ENCODE assay signal across 8 cellular contexts in the genomic region with DNA sequence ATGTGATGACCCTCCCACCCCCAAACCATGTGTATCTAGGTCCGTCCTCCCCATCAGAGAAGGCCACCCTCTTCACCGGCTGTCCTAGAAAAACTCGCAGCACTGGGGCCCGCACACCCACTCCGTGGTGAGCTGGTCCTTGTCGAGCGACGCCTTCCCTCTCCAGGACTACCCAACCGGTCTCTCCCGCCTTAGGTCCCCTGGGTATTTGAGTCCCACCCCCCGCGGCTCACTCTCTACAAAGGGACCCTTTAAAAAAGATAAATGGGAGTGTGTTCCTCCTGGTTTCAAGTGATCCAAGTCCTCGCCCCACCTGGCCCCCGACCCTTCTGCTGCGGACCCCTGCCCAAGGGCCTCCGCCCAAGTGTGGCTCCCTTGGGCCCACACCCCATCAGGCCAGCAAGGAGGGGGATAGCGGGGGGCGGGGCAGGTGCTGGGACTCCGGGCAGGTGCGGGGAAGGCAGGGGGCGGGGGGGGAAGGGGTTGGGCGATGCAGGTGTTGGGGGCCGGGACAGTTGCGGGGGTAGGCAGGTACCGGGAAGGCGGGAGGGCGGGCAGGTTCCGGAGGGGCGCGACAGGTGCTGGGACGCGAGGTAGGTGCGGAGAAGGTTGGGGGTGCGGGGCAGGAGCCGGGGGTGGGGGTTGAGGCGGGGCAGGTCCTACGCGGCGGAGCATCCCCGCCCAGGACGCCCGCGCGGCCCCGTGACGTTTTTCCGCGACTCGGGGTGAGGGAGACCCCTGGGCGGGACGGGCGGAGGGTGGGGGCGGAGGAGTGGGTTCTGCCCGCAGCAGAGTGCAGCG. TPM values are rescaled to one million over a fixed set of nuclear protein-coding genes. Genes with fewer than 3 reads are reported as not detected.
DNase-seq lines count a peak whose midpoint lies in the region; ATAC-seq and TF ChIP-seq lines count a peak whose summit lies in the region.

No MANE protein-coding gene starts in this region.

- H3K27ac Mint-ChIP-seq in stimulated activated naive B cell treated with anti-CD40 and anti-IgM and Interleukin-4, amounts not matched to agents 10 μg/mL and 1 μg/mL and 100 μg/mL, for 72 hours, result peak overlapping the region; percentile 37

- H3K4me3 ChIP-seq in WI38 (ENCODE audit: low read depth, low read length), result peak overlapping the region; percentile 46
- H3K4me3 ChIP-seq in right atrium auricular region, result peak overlapping the region; percentile 71 to 77

- H3K4me1 Mint-ChIP-seq in stimulated activated naive B cell treated with anti-CD40 and anti-IgM and Interleukin-4, amounts not matched to agents 10 μg/mL and 1 μg/mL and 100 μg/mL, for 72 hours, result peaks cover 21 to 32% of the 10 kb centered on the region in 2 donors

- TF ChIP-seq CTCF in WI38 (IDR thresholded peaks at IDR 0.05; ENCODE audit: low read depth, low read length) (no peak), right atrium auricular region (IDR thresholded peaks at IDR 0.05) (no peak)

- H3K27ac ChIP-seq in right atrium auricular region, result peak overlapping the region; percentile 64 to 77

- H3K36me3 Mint-ChIP-seq in stimulated activated naive B cell treated with anti-CD40 and anti-IgM and Interleukin-4, amounts not matched to agents 10 μg/mL and 1 μg/mL and 100 μg/mL, for 72 hours, result peaks cover 0 to 3% of the 10 kb centered on the region in 2 donors

- H3K4me3 Mint-ChIP-seq in stimulated activated naive B cell treated with anti-CD40 and anti-IgM and Interleukin-4, amounts not matched to agents 10 μg/mL and 1 μg/mL and 100 μg/mL, for 72 hours, result peak overlapping the region; percentile 29 to 65

- H3K36me3 ChIP-seq in right atrium auricular region, result no peaks in the 10 kb centered on the region

- H3K9me3 ChIP-seq in right atrium auricular region, result no peaks in the 10 kb centered on the region

- peak; percentile 46 for DNase-seq in DMS53 (lab: John Stamatoyannopoulos, UW)
- no peak for DNase-seq in DMS53 treated with DMSO at 0.1 percent for 48 hours (lab: John Stamatoyannopoulos, UW; ENCODE audit: unreplicated experiment)
- no peak for DNase-seq in right atrium auricular region (ENCODE audit: low spot score)
- DNase-seq in stimulated activated naive B cell treated with anti-CD40 and anti-IgM and Interleukin-4, amounts not matched to agents 10 μg/mL and 1 μg/mL and 100 μg/mL, for 72 hours, result no peak
- DNase-seq in NCI-H1930 (lab: John Stamatoyannopoulos, UW), result no peak
- no peak for DNase-seq in HPDE6-E6E7 (ENCODE audit: extremely low spot score)

- no peaks in the 10 kb centered on the region for H3K9me3 Mint-ChIP-seq in stimulated activated naive B cell treated with anti-CD40 and anti-IgM and Interleukin-4, amounts not matched to agents 10 μg/mL and 1 μg/mL and 100 μg/mL, for 72 hours

- H3K4me1 ChIP-seq in right atrium auricular region, result peaks cover 0 to 41% of the 10 kb centered on the region in 2 donors

- no peaks in the 10 kb centered on the region for H3K27me3 ChIP-seq in right atrium auricular region

- ATAC-seq in stimulated activated naive B cell treated with anti-CD40 and anti-IgM and Interleukin-4, amounts not matched to agents 10 μg/mL and 1 μg/mL and 100 μg/mL, for 72 hours (replicated peaks), result no peak
- ATAC-seq in HG02610 (IDR thresholded peaks at IDR 0.05; ENCODE audit: unreplicated experiment), result no peak

- H3K27me3 Mint-ChIP-seq in stimulated activated naive B cell treated with anti-CD40 and anti-IgM and Interleukin-4, amounts not matched to agents 10 μg/mL and 1 μg/mL and 100 μg/mL, for 72 hours, result no peaks in the 10 kb centered on the region

RNA-seq across cellular contexts. Expression of gene ARRDC1, which starts 0.9 kb away (rescaled TPM):
- 10 to 100 TPM; 21.4 to 37.8 TPM for total RNA-seq in right atrium auricular region

RNA-seq across cellular contexts. Expression of gene ZMYND19, which starts 14.2 kb away (rescaled TPM):
- 1 to 10 TPM; 5.0 to 6.4 TPM for total RNA-seq in right atrium auricular region

RNA-seq across cellular contexts. Expression of gene EHMT1, which starts 14.3 kb away (rescaled TPM):
- 10 to 100 TPM; 24.1 to 34.6 TPM for total RNA-seq in right atrium auricular region

RNA-seq across cellular contexts. Expression of gene DPH7, which starts 25.8 kb away (rescaled TPM):
- total RNA-seq in right atrium auricular region, result 10 to 100 TPM; 17.9 to 21.0 TPM

RNA-seq across cellular contexts. Expression of gene MRPL41, which starts 52.9 kb away (rescaled TPM):
- 100 to 1,000 TPM; 172 to 238 TPM for total RNA-seq in right atrium auricular region
